19 cellular contexts compared by ENCODE assay signal in genomic region chr13:31242342-31242741, GRCh38. TPM values are rescaled to one million over a fixed set of nuclear protein-coding genes. Genes with fewer than 3 reads are reported as not detected.
DNase-seq lines count a peak whose midpoint lies in the region; ATAC-seq and TF ChIP-seq lines count a peak whose summit lies in the region.
"Had no signal": no experiment of that assay in that cellular context is flagged by ENCODE, and none has a peak within 500 bp of the region (broad histone marks: within the 10 kb centered on the region; RNA-seq: fewer than 3 reads in every experiment).

No MANE protein-coding gene starts in this region.

- no peaks in the 10 kb centered on the region for H3K27me3 Mint-ChIP-seq in nephron (ENCODE audit: low read depth)
- H3K27me3 Mint-ChIP-seq in activated T-cell treated with anti-CD3 and anti-CD28 coated beads, Interleukin-2, amount 50 U/mL, for 72 hours (ENCODE audit: low read depth), result no peaks in the 10 kb centered on the region

- ATAC-seq in GM21529 (IDR thresholded peaks at IDR 0.05; ENCODE audit: unreplicated experiment), result no peak
- ATAC-seq in activated T-cell treated with anti-CD3 and anti-CD28 coated beads, Interleukin-2, amount 50 U/mL, for 72 hours (replicated peaks in 1 of 2), result no peak
- ATAC-seq: CD8-positive, alpha-beta T cell; HCT116; Panc1 had no signal

- H3K4me3 ChIP-seq in adipocyte (ENCODE audit: low read length), result no peak overlapping the region
- H3K4me3 ChIP-seq: SJSA1 had no signal

- H3K9me3 ChIP-seq in adipocyte (ENCODE audit: control insufficient read depth, low read length), result no peaks in the 10 kb centered on the region
- H3K9me3 ChIP-seq: SJSA1 had no signal

- no peaks in the 10 kb centered on the region for H3K27me3 ChIP-seq in adipocyte (replicated peaks; ENCODE audit: control insufficient read depth, insufficient read depth, low read length)
- H3K27me3 ChIP-seq: SJSA1 had no signal

- H3K4me3 Mint-ChIP-seq in nephron, result no peak overlapping the region
- H3K4me3 Mint-ChIP-seq in activated T-cell treated with anti-CD3 and anti-CD28 coated beads, Interleukin-2, amount 50 U/mL, for 72 hours, result no peak overlapping the region
- H3K4me3 Mint-ChIP-seq: CD8-positive, alpha-beta T cell had no signal

- peak overlapping the region; percentile 43 to 89 (median 72) for H3K27ac Mint-ChIP-seq in nephron
- H3K27ac Mint-ChIP-seq in activated T-cell treated with anti-CD3 and anti-CD28 coated beads, Interleukin-2, amount 50 U/mL, for 72 hours, result no peak overlapping the region
- H3K27ac Mint-ChIP-seq: CD8-positive, alpha-beta T cell had no signal

- H3K36me3 ChIP-seq in adipocyte (ENCODE audit: control insufficient read depth, insufficient read depth, low read length, severe bottlenecking), result no peaks in the 10 kb centered on the region
- H3K36me3 ChIP-seq: SJSA1 had no signal

- H3K36me3 Mint-ChIP-seq in nephron (ENCODE audit: low read depth), result no peaks in the 10 kb centered on the region
- no peaks in the 10 kb centered on the region for H3K36me3 Mint-ChIP-seq in activated T-cell treated with anti-CD3 and anti-CD28 coated beads, Interleukin-2, amount 50 U/mL, for 72 hours (ENCODE audit: insufficient read depth in 2 of 2)

- H3K4me1 Mint-ChIP-seq in nephron, result peaks cover 29% of the 10 kb centered on the region
- no peaks in the 10 kb centered on the region for H3K4me1 Mint-ChIP-seq in activated T-cell treated with anti-CD3 and anti-CD28 coated beads, Interleukin-2, amount 50 U/mL, for 72 hours (ENCODE audit: low read depth)

- H3K4me1 ChIP-seq in adipocyte (ENCODE audit: control insufficient read depth, insufficient read depth, low read length), result peaks cover 16% of the 10 kb centered on the region
- H3K4me1 ChIP-seq: SJSA1 had no signal

- no peaks in the 10 kb centered on the region for H3K9me3 Mint-ChIP-seq in nephron
- H3K9me3 Mint-ChIP-seq in activated T-cell treated with anti-CD3 and anti-CD28 coated beads, Interleukin-2, amount 50 U/mL, for 72 hours, result no peaks in the 10 kb centered on the region
- H3K9me3 Mint-ChIP-seq: CD8-positive, alpha-beta T cell had no signal

- H3K9ac ChIP-seq in adipocyte (ENCODE audit: low read length), result no peak overlapping the region

- DNase-seq in AG20443 (ENCODE audit: low spot score) (peak; percentile 44), adipocyte (ENCODE audit: low read depth) (peak; percentile 25), fibroblast of peridontal ligament (ENCODE audit: extremely low read depth) (peak; percentile 23), NCI-H345 (lab: John Stamatoyannopoulos, UW) (no peak)
- no peak for DNase-seq in activated T-cell treated with anti-CD3 and anti-CD28 coated beads, Interleukin-2, amount 50 U/mL, for 72 hours
- DNase-seq: C1 segment of cervical spinal cord; CD8-positive, alpha-beta T cell; KG1; NCI-H1092; NCI-H1436 treated with DMSO at 0.1 percent for 48 hours; NCI-H1930; NCI-H2227 treated with DMSO at 0.1 percent for 48 hours; NCI-H510A treated with DMSO at 0.1 percent for 48 hours; NCI-H748 treated with DMSO at 0.1 percent for 48 hours had no signal

- TF ChIP-seq CTCF in nephron (IDR thresholded peaks at IDR 0.05; ENCODE audit: unreplicated experiment in 3 of 3), result no peak

RNA-seq across cellular contexts. Expression of gene B3GLCT, which starts 42.6 kb away (rescaled TPM):
- total RNA-seq in activated T-cell treated with anti-CD3 and anti-CD28 coated beads, Interleukin-2, amount 50 U/mL, for 72 hours, result 1 to 10 TPM; 2.6 to 3.0 TPM

Comparison
In these comparisons a context has a peak if more than half of its experiments do, and no peak if none do; other contexts are left out.
1. DNase-seq: peak in AG20443 (single experiment), adipocyte (single experiment) and fibroblast of peridontal ligament (single experiment); none in NCI-H345 (single experiment) and activated T-cell treated with anti-CD3 and anti-CD28 coated beads, Interleukin-2, amount 50 U/mL, for 72 hours (0 of 2).